In the genomic region with DNA sequence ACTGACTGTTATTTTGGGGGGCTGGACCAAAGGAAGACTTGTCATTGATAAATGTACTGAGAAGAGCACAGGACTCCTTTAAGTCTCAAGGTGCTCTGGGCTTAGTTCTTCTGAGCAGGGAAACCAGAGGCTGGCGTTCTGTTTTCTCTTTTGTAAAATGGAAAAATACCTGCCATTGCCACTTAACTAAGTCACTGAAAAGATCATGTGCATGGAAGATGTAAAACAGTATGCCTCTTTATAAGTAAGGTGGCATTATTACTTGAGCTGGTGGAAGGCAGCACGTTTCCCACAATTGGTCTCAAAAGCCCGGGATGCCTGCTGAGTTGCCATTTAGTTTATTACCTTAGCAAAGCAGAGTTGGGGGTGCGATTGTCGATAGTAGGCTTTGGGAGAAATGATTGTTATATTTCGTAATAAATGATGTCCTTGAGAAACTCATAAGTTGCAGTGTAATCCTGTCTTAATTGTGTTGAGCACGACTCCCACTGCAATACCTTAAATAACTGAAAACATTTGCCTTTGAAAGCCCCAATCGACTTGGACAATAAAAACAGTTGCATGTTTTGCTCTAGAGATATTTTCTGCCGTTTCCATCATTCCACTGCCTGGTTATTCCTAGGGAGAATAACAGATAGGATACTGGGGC, we compare ENCODE assay signal across 8 cellular contexts. TPM values are rescaled to one million over a fixed set of nuclear protein-coding genes. Genes with fewer than 3 reads are reported as not detected.
DNase-seq lines count a peak whose midpoint lies in the region; ATAC-seq, FAIRE-seq and TF ChIP-seq lines count a peak whose summit lies in the region.

No MANE protein-coding gene starts in this region.

- FAIRE-seq in frontal cortex (lab: Jason Lieb, UNC), result no peak

- H3K36me3 ChIP-seq in muscle layer of colon (ENCODE audit: insufficient read depth, low read length), result no peaks in the 10 kb centered on the region

- H3K27ac ChIP-seq in caudate nucleus (ENCODE audit: low read depth, low read length) (peak overlapping the region; percentile 95), muscle layer of colon (ENCODE audit: low read depth, low read length) (peak overlapping the region; percentile 45)

- H3K4me1 ChIP-seq in muscle layer of colon (ENCODE audit: insufficient read depth, low read length), result peaks cover 19% of the 10 kb centered on the region

- TF ChIP-seq CTCF in AG09309 (IDR thresholded peaks at IDR 0.05; ENCODE audit: control insufficient read depth, insufficient read depth, low read depth, low read length, missing control alignments), result no peak

- H3K4me3 ChIP-seq in AG09309 (ENCODE audit: control insufficient read depth, low read depth, low read length), result peak overlapping the region; percentile 68
- H3K4me3 ChIP-seq in Jurkat, Clone E6-1 (ENCODE audit: low read length), result peak overlapping the region; percentile 85
- H3K4me3 ChIP-seq in muscle layer of colon (ENCODE audit: low read depth in 1 of 2, low read length in 2 of 2), result peak overlapping the region; percentile 57 to 72

- ATAC-seq in GM21360 (IDR thresholded peaks at IDR 0.05; ENCODE audit: unreplicated experiment) (no peak), HG02981 (IDR thresholded peaks at IDR 0.05; ENCODE audit: unreplicated experiment) (no peak)

- H3K27me3 ChIP-seq in muscle layer of colon (ENCODE audit: control insufficient read depth in 1 of 2, insufficient read depth in 2 of 2, low read length in 2 of 2), result no peaks in the 10 kb centered on the region

- no peak overlapping the region for H3K9ac ChIP-seq in muscle layer of colon (ENCODE audit: low read length)

- DNase-seq in AG09309 (ENCODE audit: low read depth), result no peak
- DNase-seq in Jurkat, Clone E6-1 (ENCODE audit: low read depth, low spot score), result no peak
- peak in 6 of 61 donors; percentile 21 to 45 (median 38) for DNase-seq in caudate nucleus (lab: John Stamatoyannopoulos, UW)
- DNase-seq in frontal cortex (ENCODE audit: low spot score in 2 of 2), result no peak
- DNase-seq in GM19240 (ENCODE audit: insufficient read length, low spot score), result no peak

- H3K9me3 ChIP-seq in muscle layer of colon (ENCODE audit: low read length), result no peaks in the 10 kb centered on the region

RNA-seq across cellular contexts. Expression of gene JARID2, which starts 3.6 kb away (rescaled TPM):
- polyA plus RNA-seq in Jurkat, Clone E6-1 (2012; ENCODE audit: insufficient read depth, insufficient read length), result 35.4 TPM
- total RNA-seq in frontal cortex, result 16.3 TPM
